In the genomic region with DNA sequence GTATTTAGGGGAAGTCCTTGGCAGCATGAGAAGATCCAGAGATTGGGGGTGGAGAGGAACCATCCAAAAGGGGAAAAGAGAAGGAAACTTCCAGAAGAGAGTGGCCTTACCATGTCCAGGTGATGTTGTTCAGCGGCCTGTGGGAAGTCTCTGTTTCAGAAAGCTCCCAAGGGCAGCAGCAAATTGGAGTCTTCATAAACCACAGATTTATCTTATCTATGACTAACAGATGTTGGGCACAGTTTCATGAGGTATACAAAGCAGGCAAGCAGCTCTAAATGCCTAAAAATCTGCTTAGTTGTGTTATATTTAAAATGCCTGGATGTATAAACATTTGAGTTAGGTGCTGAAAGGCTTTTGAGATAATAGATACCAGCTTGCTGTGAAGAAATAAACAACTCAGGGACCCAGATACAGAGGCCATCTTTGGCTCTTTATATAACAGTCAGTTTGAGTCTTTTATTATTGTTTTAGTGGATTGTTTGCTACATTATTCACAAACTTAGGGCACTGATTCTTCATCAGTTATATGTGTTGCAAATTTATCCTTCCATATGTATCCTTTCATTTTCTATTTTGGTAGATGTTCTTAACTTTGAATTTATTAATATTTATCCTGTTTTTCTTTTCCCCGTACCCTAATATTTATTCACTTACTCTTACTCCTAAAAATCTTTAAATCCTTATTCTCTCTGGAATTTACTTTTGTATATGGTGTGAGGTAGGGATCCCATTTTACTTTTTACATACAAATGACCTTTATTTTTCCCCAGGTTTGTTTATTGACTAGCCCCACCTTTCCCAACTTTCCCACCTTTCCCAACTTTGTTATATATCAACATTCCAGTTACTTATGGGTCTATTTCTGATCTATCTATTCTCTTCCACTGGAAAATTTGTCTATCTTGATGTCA, we compare ENCODE assay signal across 1 cellular context.
A peak's percentile ranks its signal among the peaks of the same experiment; 100 is the strongest.
TF ChIP-seq lines count a peak whose summit lies in the region.

No MANE protein-coding gene starts in this region.

TF ChIP-seq in K562, 482 proteins besides CTCF, POLR2A, EP300 and RAD21 (continued from another document and continues in another):
- no peak for TF ChIP-seq RNF219 (CRISPR knock-in tag; IDR thresholded peaks at IDR 0.05)
- TF ChIP-seq MTA1 (IDR thresholded peaks at IDR 0.05; ENCODE audit: borderline replicate concordance): peak; percentile 56; the same call in 1 of the 2 replicates
- TF ChIP-seq ERF (CRISPR knock-in tag; IDR thresholded peaks at IDR 0.05): no peak
- TF ChIP-seq PPARD (CRISPR knock-in tag; IDR thresholded peaks at IDR 0.05): no peak
- TF ChIP-seq XRCC4 (IDR thresholded peaks at IDR 0.05; ENCODE audit: extremely low read depth, insufficient read depth, insufficient read length): no peak
- 0 out of 2 replicates have a peak, but pooled peaks have one; percentile 43 for TF ChIP-seq POLR2H (tag; IDR thresholded peaks at IDR 0.05; ENCODE audit: low read depth)
- TF ChIP-seq ZNF589 (CRISPR knock-in tag; IDR thresholded peaks at IDR 0.05; ENCODE audit: low read depth): no peak
- TF ChIP-seq CBX1 (IDR thresholded peaks at IDR 0.05; ENCODE audit: low read depth): no peak
- no peak for TF ChIP-seq CHCHD3 (CRISPR knock-in tag; IDR thresholded peaks at IDR 0.05)
- no peak for TF ChIP-seq KAT8 (IDR thresholded peaks at IDR 0.05; ENCODE audit: low read depth)
- TF ChIP-seq ZFPM2 (CRISPR knock-in tag; IDR thresholded peaks at IDR 0.05): no peak
- peak; percentile 61 for TF ChIP-seq DACH1 (IDR thresholded peaks at IDR 0.05; ENCODE audit: partially characterized antibody)
- no peak for TF ChIP-seq NFE2L1 (tag; IDR thresholded peaks at IDR 0.05; ENCODE audit: borderline replicate concordance, low read depth)
- TF ChIP-seq RCOR1 (IDR thresholded peaks at IDR 0.05; ENCODE audit: borderline replicate concordance in 1 of 2, low read depth in 2 of 2, low read length in 2 of 2): peak; percentile 82 to 96
- TF ChIP-seq PHF20 (IDR thresholded peaks at IDR 0.05; ENCODE audit: partially characterized antibody): no peak
- no peak for TF ChIP-seq ZNF134 (CRISPR knock-in tag; conservative IDR thresholded peaks at IDR 0.05)
- TF ChIP-seq KDM2B (CRISPR knock-in tag; IDR thresholded peaks at IDR 0.05): no peak
- TF ChIP-seq, protein P1, sequence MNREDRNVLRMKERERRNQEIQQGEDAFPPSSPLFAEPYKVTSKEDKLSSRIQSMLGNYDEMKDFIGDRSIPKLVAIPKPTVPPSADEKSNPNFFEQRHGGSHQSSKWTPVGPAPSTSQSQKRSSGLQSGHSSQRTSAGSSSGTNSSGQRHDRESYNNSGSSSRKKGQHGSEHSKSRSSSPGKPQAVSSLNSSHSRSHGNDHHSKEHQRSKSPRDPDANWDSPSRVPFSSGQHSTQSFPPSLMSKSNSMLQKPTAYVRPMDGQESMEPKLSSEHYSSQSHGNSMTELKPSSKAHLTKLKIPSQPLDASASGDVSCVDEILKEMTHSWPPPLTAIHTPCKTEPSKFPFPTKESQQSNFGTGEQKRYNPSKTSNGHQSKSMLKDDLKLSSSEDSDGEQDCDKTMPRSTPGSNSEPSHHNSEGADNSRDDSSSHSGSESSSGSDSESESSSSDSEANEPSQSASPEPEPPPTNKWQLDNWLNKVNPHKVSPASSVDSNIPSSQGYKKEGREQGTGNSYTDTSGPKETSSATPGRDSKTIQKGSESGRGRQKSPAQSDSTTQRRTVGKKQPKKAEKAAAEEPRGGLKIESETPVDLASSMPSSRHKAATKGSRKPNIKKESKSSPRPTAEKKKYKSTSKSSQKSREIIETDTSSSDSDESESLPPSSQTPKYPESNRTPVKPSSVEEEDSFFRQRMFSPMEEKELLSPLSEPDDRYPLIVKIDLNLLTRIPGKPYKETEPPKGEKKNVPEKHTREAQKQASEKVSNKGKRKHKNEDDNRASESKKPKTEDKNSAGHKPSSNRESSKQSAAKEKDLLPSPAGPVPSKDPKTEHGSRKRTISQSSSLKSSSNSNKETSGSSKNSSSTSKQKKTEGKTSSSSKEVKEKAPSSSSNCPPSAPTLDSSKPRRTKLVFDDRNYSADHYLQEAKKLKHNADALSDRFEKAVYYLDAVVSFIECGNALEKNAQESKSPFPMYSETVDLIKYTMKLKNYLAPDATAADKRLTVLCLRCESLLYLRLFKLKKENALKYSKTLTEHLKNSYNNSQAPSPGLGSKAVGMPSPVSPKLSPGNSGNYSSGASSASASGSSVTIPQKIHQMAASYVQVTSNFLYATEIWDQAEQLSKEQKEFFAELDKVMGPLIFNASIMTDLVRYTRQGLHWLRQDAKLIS (CRISPR knock-in tag; IDR thresholded peaks at IDR 0.05): no peak
- peak; percentile 81 for TF ChIP-seq KLF16 (IDR thresholded peaks at IDR 0.05)
- TF ChIP-seq MAFF (IDR thresholded peaks at IDR 0.05; ENCODE audit: low read length): peak; percentile 46; the same call in 1 of the 2 replicates
- TF ChIP-seq ZBTB34 (CRISPR knock-in tag; IDR thresholded peaks at IDR 0.05): no peak
- no peak for TF ChIP-seq ZBTB8A (IDR thresholded peaks at IDR 0.05; ENCODE audit: partially characterized antibody)
- peak in 1 of 2 experiments; percentile 77; a peak in 2 of 4 replicates for TF ChIP-seq HDAC1 (IDR thresholded peaks at IDR 0.05)
- TF ChIP-seq NFE2 (IDR thresholded peaks at IDR 0.05; ENCODE audit: low read depth): no peak
- TF ChIP-seq CBFA2T3 (IDR thresholded peaks at IDR 0.05): peak; percentile 91
- no peak for TF ChIP-seq THAP12 (CRISPR knock-in tag; IDR thresholded peaks at IDR 0.05)
- TF ChIP-seq SAFB (IDR thresholded peaks at IDR 0.05; ENCODE audit: borderline replicate concordance, low read depth, low read length): no peak
- no peak for TF ChIP-seq CBX2 (IDR thresholded peaks at IDR 0.05; ENCODE audit: insufficient read depth, low read length, poor library complexity, severe bottlenecking)
- no peak for TF ChIP-seq CSDE1 (IDR thresholded peaks at IDR 0.05)
- no peak for TF ChIP-seq TCF7L2 (IDR thresholded peaks at IDR 0.05; ENCODE audit: low read depth, low read length)
- TF ChIP-seq RBFOX2 (IDR thresholded peaks at IDR 0.05; ENCODE audit: low read depth, low read length): no peak
- no peak for TF ChIP-seq PCBP1 (IDR thresholded peaks at IDR 0.05; ENCODE audit: low read depth, low read length, poor library complexity, severe bottlenecking)
- TF ChIP-seq NEUROD1 (IDR thresholded peaks at IDR 0.05; ENCODE audit: borderline replicate concordance, low read depth, low read length, partially characterized antibody): no peak
- TF ChIP-seq WHSC1 (IDR thresholded peaks at IDR 0.05; ENCODE audit: low read length): no peak
- no peak for TF ChIP-seq OTX1 (CRISPR knock-in tag; IDR thresholded peaks at IDR 0.05)
- TF ChIP-seq CAMTA2 (CRISPR knock-in tag; conservative IDR thresholded peaks at IDR 0.05): no peak
- no peak for TF ChIP-seq MBD1 (CRISPR knock-in tag; IDR thresholded peaks at IDR 0.05)
- 0 out of 2 replicates have a peak, but pooled peaks have one; percentile 39 for TF ChIP-seq ZNF197 (CRISPR knock-in tag; IDR thresholded peaks at IDR 0.05; ENCODE audit: low read depth)
- no peak for TF ChIP-seq ZNF717 (CRISPR knock-in tag; IDR thresholded peaks at IDR 0.05)
- TF ChIP-seq SMAD1 (IDR thresholded peaks at IDR 0.05; ENCODE audit: low read depth, low read length, partially characterized antibody): no peak
- no peak for TF ChIP-seq PURB (CRISPR knock-in tag; IDR thresholded peaks at IDR 0.05; ENCODE audit: low read depth)
- TF ChIP-seq ARID1B (IDR thresholded peaks at IDR 0.05): peak; percentile 96
- no peak for TF ChIP-seq FOXP1 (CRISPR knock-in tag; IDR thresholded peaks at IDR 0.05)
- no peak for TF ChIP-seq BCLAF1 (IDR thresholded peaks at IDR 0.05; ENCODE audit: borderline replicate concordance in 1 of 2, control insufficient read depth in 1 of 2, low read depth in 2 of 2, low read length in 1 of 2)
- no peak for TF ChIP-seq MED1 (CRISPR knock-in tag; IDR thresholded peaks at IDR 0.05; ENCODE audit: borderline replicate concordance)
- TF ChIP-seq TEAD4 (IDR thresholded peaks at IDR 0.05; ENCODE audit: low read length): peak; percentile 94
- TF ChIP-seq TEAD4 (CRISPR knock-in tag; IDR thresholded peaks at IDR 0.05; ENCODE audit: borderline replicate concordance): no peak
